Comparison of ENCODE assay signal across 35 cellular contexts in genomic region chr1:25999419-25999818, GRCh38. TPM values are rescaled to one million over a fixed set of nuclear protein-coding genes. Genes with fewer than 3 reads are reported as not detected.
DNase-seq lines count a peak whose midpoint lies in the region; FAIRE-seq and TF ChIP-seq lines count a peak whose summit lies in the region.
"Had no signal": no experiment of that assay in that cellular context is flagged by ENCODE, and none has a peak within 500 bp of the region (broad histone marks: within the 10 kb centered on the region; RNA-seq: fewer than 3 reads in every experiment).

No MANE protein-coding gene starts in this region.

- no peaks in the 10 kb centered on the region for H3K9me2 ChIP-seq in SU-DHL-6 (replicated peaks; ENCODE audit: insufficient read depth, low read length)

- no peak overlapping the region for H3K4me2 ChIP-seq in SU-DHL-6 (ENCODE audit: low read depth, low read length, poor library complexity, severe bottlenecking)

- no peaks in the 10 kb centered on the region for H3K36me3 ChIP-seq in SU-DHL-6 (ENCODE audit: low read length)
- H3K36me3 ChIP-seq: breast epithelium, gastroesophageal sphincter, HAP-1, neutrophil, Peyer's patch, prostate gland had no signal

- H3K27me3 ChIP-seq in SU-DHL-6 (ENCODE audit: low read length): no peaks in the 10 kb centered on the region
- H3K27me3 ChIP-seq: breast epithelium, gastroesophageal sphincter, neutrophil, Peyer's patch had no signal

- H3K4me3 ChIP-seq in SU-DHL-6 (ENCODE audit: insufficient read depth, low read length, poor library complexity, severe bottlenecking): no peak overlapping the region
- H3K4me3 ChIP-seq: breast epithelium, gastroesophageal sphincter, HAP-1, lung, Peyer's patch, prostate gland had no signal

- H4K20me1 ChIP-seq in SU-DHL-6 (ENCODE audit: low read depth, low read length): no peaks in the 10 kb centered on the region

- peaks cover 4% of the 10 kb centered on the region for H3K36me3 Mint-ChIP-seq in activated naive CD4-positive, alpha-beta T cell treated with anti-CD3 and anti-CD28 coated beads, Interleukin-2, amount 10 ng/mL, durations not matched to agents 7 days and 5 days
- H3K36me3 Mint-ChIP-seq in type B pancreatic cell: no peaks in the 10 kb centered on the region
- no peaks in the 10 kb centered on the region for H3K36me3 Mint-ChIP-seq in activated naive CD8-positive, alpha-beta T cell treated with anti-CD3 and anti-CD28 coated beads for 36 hours

- FAIRE-seq in frontal cortex (lab: Jason Lieb, UNC): no peak

- DNase-seq in activated naive CD4-positive, alpha-beta T cell treated with anti-CD3 and anti-CD28 coated beads, Interleukin-2, amount 10 ng/mL, durations not matched to agents 7 days and 5 days: no peak
- DNase-seq in activated naive CD4-positive, alpha-beta T cell (lab: John Stamatoyannopoulos, UW): no peak
- peak; percentile 92 for DNase-seq in myocyte (ENCODE audit: low read depth)
- no peak for DNase-seq in type B pancreatic cell (ENCODE audit: extremely low spot score, unreplicated experiment)
- no peak for DNase-seq in T-helper 1 cell
- no peak for DNase-seq in activated naive CD8-positive, alpha-beta T cell treated with anti-CD3 and anti-CD28 coated beads for 36 hours
- DNase-seq in frontal cortex (ENCODE audit: low spot score in 2 of 2): no peak
- DNase-seq: activated CD4-positive, alpha-beta memory T cell treated with anti-CD3 and anti-CD28 coated beads, Interleukin-2, amount 10 ng/mL, durations not matched to agents 7 days and 5 days; activated CD4-positive, alpha-beta T cell treated with anti-CD3 and anti-CD28 coated beads for 1 hour; amygdala; Calu3; hippocampal formation; MV-4-11; NCI-H1436; NCI-H2081; NCI-H524 treated with DMSO at 0.1 percent for 48 hours; Peyer's patch; SHP77; stimulated activated CD4-positive, alpha-beta T cell treated with anti-CD3 and anti-CD28 coated beads, Interleukin-15, amount 100 ng/mL, for 24 hours; stimulated activated CD4-positive, alpha-beta T cell treated with anti-CD3 and anti-CD28 coated beads, Interleukin-4, amount 100 ng/mL, for 4 hours; trophoblast cell had no signal

- no peak overlapping the region for H3K4me3 Mint-ChIP-seq in activated naive CD4-positive, alpha-beta T cell treated with anti-CD3 and anti-CD28 coated beads, Interleukin-2, amount 10 ng/mL, durations not matched to agents 7 days and 5 days
- H3K4me3 Mint-ChIP-seq in type B pancreatic cell: no peak overlapping the region
- H3K4me3 Mint-ChIP-seq in activated naive CD8-positive, alpha-beta T cell treated with anti-CD3 and anti-CD28 coated beads for 36 hours: no peak overlapping the region
- H3K4me3 Mint-ChIP-seq: activated CD4-positive, alpha-beta memory T cell treated with anti-CD3 and anti-CD28 coated beads, Interleukin-2, amount 10 ng/mL, durations not matched to agents 7 days and 5 days; activated naive CD4-positive, alpha-beta T cell treated with anti-CD3 and anti-CD28 coated beads, Interleukin-2, amount 50 U/mL, for 24 hours; T-helper 2 cell treated with Interferon-gamma antibody and Interleukin-4, amounts not matched to agents 5 μg/mL and 100 μg/mL, for 36 hours had no signal

- no peaks in the 10 kb centered on the region for H3F3A ChIP-seq in SU-DHL-6 (ENCODE audit: insufficient read depth)

- H2AFZ ChIP-seq in SU-DHL-6 (ENCODE audit: low read depth, low read length, severe bottlenecking): peak overlapping the region; percentile 98

- CTCF ChIA-PET in activated naive CD4-positive, alpha-beta T cell treated with anti-CD3 and anti-CD28 coated beads, Interleukin-2, amount 10 ng/mL, durations not matched to agents 7 days and 5 days (lab: Charles Lee): interaction anchor here (1.1 to 7.4 kb wide), 5 partner anchors 11 to 105 kb away, joined by 3 to 83 read pairs (median 3); no protein-coding TSS in a partner anchor

- TF ChIP-seq CTCF in SU-DHL-6 (IDR thresholded peaks at IDR 0.05; ENCODE audit: insufficient read depth, low read length, poor library complexity, severe bottlenecking): no peak
- TF ChIP-seq CTCF in type B pancreatic cell (conservative IDR thresholded peaks at IDR 0.05): no peak

- no peak overlapping the region for H3K27ac ChIP-seq in SU-DHL-6 (ENCODE audit: low read depth, low read length)
- H3K27ac ChIP-seq: neutrophil, Peyer's patch, prostate gland had no signal

- peaks cover 26% of the 10 kb centered on the region for H3K27me3 Mint-ChIP-seq in activated naive CD4-positive, alpha-beta T cell treated with anti-CD3 and anti-CD28 coated beads, Interleukin-2, amount 10 ng/mL, durations not matched to agents 7 days and 5 days
- peaks cover 5% of the 10 kb centered on the region for H3K27me3 Mint-ChIP-seq in type B pancreatic cell
- no peaks in the 10 kb centered on the region for H3K27me3 Mint-ChIP-seq in activated naive CD8-positive, alpha-beta T cell treated with anti-CD3 and anti-CD28 coated beads for 36 hours
- H3K27me3 Mint-ChIP-seq: activated naive CD4-positive, alpha-beta T cell treated with anti-CD3 and anti-CD28 coated beads, Interleukin-2, amount 50 U/mL, for 24 hours had no signal

- H3K9me3 Mint-ChIP-seq in activated naive CD4-positive, alpha-beta T cell treated with anti-CD3 and anti-CD28 coated beads, Interleukin-2, amount 10 ng/mL, durations not matched to agents 7 days and 5 days: no peaks in the 10 kb centered on the region
- H3K9me3 Mint-ChIP-seq in type B pancreatic cell: no peaks in the 10 kb centered on the region
- no peaks in the 10 kb centered on the region for H3K9me3 Mint-ChIP-seq in activated naive CD8-positive, alpha-beta T cell treated with anti-CD3 and anti-CD28 coated beads for 36 hours
- H3K9me3 Mint-ChIP-seq: activated CD4-positive, alpha-beta memory T cell treated with anti-CD3 and anti-CD28 coated beads, Interleukin-2, amount 10 ng/mL, durations not matched to agents 7 days and 5 days; activated naive CD4-positive, alpha-beta T cell treated with anti-CD3 and anti-CD28 coated beads, Interleukin-2, amount 50 U/mL, for 24 hours; activated T-helper 17 cell treated with anti-CD3 and anti-CD28 coated beads, Interleukin-2, amount 50 U/mL, for 72 hours; T-helper 2 cell treated with Interferon-gamma antibody and Interleukin-4, amounts not matched to agents 5 μg/mL and 100 μg/mL, for 36 hours had no signal

- peak overlapping the region; percentile 66 for H3K27ac Mint-ChIP-seq in activated naive CD4-positive, alpha-beta T cell treated with anti-CD3 and anti-CD28 coated beads, Interleukin-2, amount 10 ng/mL, durations not matched to agents 7 days and 5 days
- peak overlapping the region; percentile 8 for H3K27ac Mint-ChIP-seq in type B pancreatic cell
- no peak overlapping the region for H3K27ac Mint-ChIP-seq in activated naive CD8-positive, alpha-beta T cell treated with anti-CD3 and anti-CD28 coated beads for 36 hours
- H3K27ac Mint-ChIP-seq: activated CD4-positive, alpha-beta memory T cell treated with anti-CD3 and anti-CD28 coated beads, Interleukin-2, amount 10 ng/mL, durations not matched to agents 7 days and 5 days; activated naive CD4-positive, alpha-beta T cell treated with anti-CD3 and anti-CD28 coated beads, Interleukin-2, amount 50 U/mL, for 24 hours; activated T-helper 17 cell treated with anti-CD3 and anti-CD28 coated beads, Interleukin-2, amount 50 U/mL, for 72 hours; T-helper 2 cell treated with Interferon-gamma antibody and Interleukin-4, amounts not matched to agents 5 μg/mL and 100 μg/mL, for 36 hours had no signal

- peaks cover 28% of the 10 kb centered on the region for H3K4me1 Mint-ChIP-seq in activated naive CD4-positive, alpha-beta T cell treated with anti-CD3 and anti-CD28 coated beads, Interleukin-2, amount 10 ng/mL, durations not matched to agents 7 days and 5 days
- H3K4me1 Mint-ChIP-seq in type B pancreatic cell (ENCODE audit: unreplicated experiment): peaks cover 14% of the 10 kb centered on the region
- peaks cover 18% of the 10 kb centered on the region for H3K4me1 Mint-ChIP-seq in activated naive CD8-positive, alpha-beta T cell treated with anti-CD3 and anti-CD28 coated beads for 36 hours

- H3K9me3 ChIP-seq in SU-DHL-6 (ENCODE audit: insufficient read depth, low read length): no peaks in the 10 kb centered on the region
- H3K9me3 ChIP-seq: breast epithelium, gastroesophageal sphincter, HAP-1, neutrophil, Peyer's patch, prostate gland had no signal

- H3K9ac ChIP-seq in SU-DHL-6 (ENCODE audit: low read length): no peak overlapping the region

- no peaks in the 10 kb centered on the region for H3K79me2 ChIP-seq in SU-DHL-6 (ENCODE audit: insufficient read depth, low read length)

RNA-seq across cellular contexts. Expression of gene PAFAH2, which starts 1.6 kb away (rescaled TPM):
- total RNA-seq in myocyte: 18.0 and 45.2 TPM in 2 replicates
- 19.3 TPM for polyA plus RNA-seq in myocyte (2012)
- total RNA-seq in type B pancreatic cell (ENCODE audit: low replicate concordance): 16.7 and 21.1 TPM in 2 replicates
- 1 to 10 TPM; 8.6 to 8.8 TPM for total RNA-seq in activated naive CD8-positive, alpha-beta T cell treated with anti-CD3 and anti-CD28 coated beads for 36 hours
- total RNA-seq in frontal cortex: 2.4 TPM

RNA-seq across cellular contexts. Expression of gene EXTL1, which starts 22.2 kb away (rescaled TPM):
- total RNA-seq in myocyte: 12.8 and 20.1 TPM in 2 replicates
- polyA plus RNA-seq in myocyte (2012): 56.8 TPM
- total RNA-seq in type B pancreatic cell (ENCODE audit: low replicate concordance): 0.31 and 4.2 TPM in 2 replicates
- not detected for total RNA-seq in activated naive CD8-positive, alpha-beta T cell treated with anti-CD3 and anti-CD28 coated beads for 36 hours
- 1.2 TPM for total RNA-seq in frontal cortex
- total RNA-seq: A172; activated CD4-positive, alpha-beta memory T cell treated with anti-CD3 and anti-CD28 coated beads, Interleukin-2, amount 10 ng/mL, durations not matched to agents 7 days and 5 days; activated T-helper 17 cell treated with anti-CD3 and anti-CD28 coated beads, Interleukin-2, amount 50 U/mL, for 72 hours; Calu3; Peyer's patch; subcutaneous adipose tissue had no signal

RNA-seq across cellular contexts. Expression of gene SLC30A2, which starts 46.5 kb away (rescaled TPM):
- total RNA-seq in myocyte: 0.10 and 0.21 TPM in 2 replicates
- polyA plus RNA-seq in myocyte (2012): 0.54 TPM
- 4.4 and 24.4 TPM in 2 replicates for total RNA-seq in type B pancreatic cell (ENCODE audit: low replicate concordance)
- not detected for total RNA-seq in activated naive CD8-positive, alpha-beta T cell treated with anti-CD3 and anti-CD28 coated beads for 36 hours
- not detected for total RNA-seq in frontal cortex
- total RNA-seq: A172; activated CD4-positive, alpha-beta memory T cell treated with anti-CD3 and anti-CD28 coated beads, Interleukin-2, amount 10 ng/mL, durations not matched to agents 7 days and 5 days; activated T-helper 17 cell treated with anti-CD3 and anti-CD28 coated beads, Interleukin-2, amount 50 U/mL, for 72 hours; Calu3; Daoy; gastroesophageal sphincter; LHCN-M2 had no signal
